In the genomic region with DNA sequence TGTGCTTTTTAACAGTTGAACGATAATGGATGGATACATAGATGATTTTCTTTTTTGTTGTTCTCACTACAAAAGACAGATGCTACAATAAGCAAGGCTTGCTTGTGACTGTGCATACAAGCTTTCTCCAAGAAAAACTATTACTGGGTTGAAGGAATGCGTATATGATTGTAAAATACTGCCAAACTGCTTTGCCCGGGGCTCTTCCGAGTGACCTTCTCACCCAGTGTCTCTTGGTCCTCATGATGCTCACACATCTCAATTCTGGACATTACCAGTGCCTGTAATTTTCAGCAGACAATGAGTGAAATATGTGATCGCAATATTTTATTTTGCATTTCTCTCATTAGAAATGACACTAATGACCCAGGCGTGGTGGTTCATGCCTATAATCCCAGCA, we compare ENCODE assay signal across 25 cellular contexts.
"Had no signal": no experiment of that assay in that cellular context is flagged by ENCODE, and none has a peak within 500 bp of the region (broad histone marks: within the 10 kb centered on the region; RNA-seq: fewer than 3 reads in every experiment).

No MANE protein-coding gene starts in this region.

- H3K4me3 Mint-ChIP-seq: activated CD4-positive, alpha-beta memory T cell treated with anti-CD3 and anti-CD28 coated beads for 36 hours; activated T-cell treated with anti-CD3 and anti-CD28 coated beads, Interleukin-2, amount 50 U/mL, for 24 hours; activated T-helper 17 cell treated with anti-CD3 and anti-CD28 coated beads, Interleukin-2, amount 50 U/mL, for 72 hours; neural progenitor cell; T-helper 1 cell treated with Interleukin-12 subunit alpha and Interleukin-12 subunit beta and Interleukin-4 antibody, amounts not matched to agents 30 μg/mL and 1 μg/mL, for 36 hours had no signal

- H3K27ac Mint-ChIP-seq: activated CD4-positive, alpha-beta memory T cell treated with anti-CD3 and anti-CD28 coated beads for 36 hours; activated T-cell treated with anti-CD3 and anti-CD28 coated beads, Interleukin-2, amount 50 U/mL, for 24 hours; neural progenitor cell; T-helper 1 cell treated with Interleukin-12 subunit alpha and Interleukin-12 subunit beta and Interleukin-4 antibody, amounts not matched to agents 30 μg/mL and 1 μg/mL, for 36 hours had no signal

- H3K27me3 ChIP-seq: breast epithelium, left lung, neural progenitor cell, right atrium auricular region, tibial nerve had no signal

- H3K9me3 Mint-ChIP-seq: activated CD4-positive, alpha-beta memory T cell treated with anti-CD3 and anti-CD28 coated beads for 36 hours; activated T-helper 17 cell treated with anti-CD3 and anti-CD28 coated beads, Interleukin-2, amount 50 U/mL, for 72 hours; T-helper 1 cell treated with Interleukin-12 subunit alpha and Interleukin-12 subunit beta and Interleukin-4 antibody, amounts not matched to agents 30 μg/mL and 1 μg/mL, for 36 hours had no signal

- ATAC-seq: activated CD4-positive, CD25-positive, alpha-beta regulatory T cell treated with anti-CD3 and anti-CD28 coated beads, Interleukin-2, amount 50 U/mL, for 24 hours; activated T-helper 17 cell treated with anti-CD3 and anti-CD28 coated beads, Interleukin-2, amount 50 U/mL, for 72 hours; foreskin keratinocyte; heart right ventricle; left lung; lower lobe of right lung; mucosa of descending colon had no signal

- H3K36me3 Mint-ChIP-seq: neural progenitor cell had no signal

- DNase-seq: activated CD4-positive, alpha-beta memory T cell treated with anti-CD3 and anti-CD28 coated beads for 36 hours; activated CD4-positive, alpha-beta T cell treated with anti-CD3 and anti-CD28 coated beads for 48 hours; activated CD8-positive, alpha-beta memory T cell treated with anti-CD3 and anti-CD28 coated beads, Interleukin-2, amount 50 U/mL, for 48 hours; activated gamma-delta T cell treated with Interleukin-2 at 50 U/mL for 16 hours; activated naive CD4-positive, alpha-beta T cell treated with anti-CD3 and anti-CD28 coated beads, Interleukin-2, amount 50 U/mL, for 16 hours; central memory CD4-positive, alpha-beta T cell; foreskin keratinocyte; heart right ventricle; left lung; lower lobe of right lung; mesendoderm; mucosa of descending colon; stimulated activated CD4-positive, alpha-beta T cell treated with anti-CD3 and anti-CD28 coated beads, Interleukin-15, amount 100 ng/mL, for 24 hours; stimulated activated CD4-positive, alpha-beta T cell treated with anti-CD3 and anti-CD28 coated beads, Interleukin-2, amount 100 ng/mL, for 24 hours; stimulated activated naive CD4-positive, alpha-beta T cell treated with Interleukin-2 at 50 U/mL for 16 hours; T-helper 9 cell had no signal

- H3K9me3 ChIP-seq: breast epithelium, heart right ventricle, left lung, lower lobe of right lung, mucosa of descending colon, right atrium auricular region, tibial nerve had no signal

- H3K27me3 Mint-ChIP-seq: activated CD4-positive, alpha-beta memory T cell treated with anti-CD3 and anti-CD28 coated beads for 36 hours; activated T-cell treated with anti-CD3 and anti-CD28 coated beads, Interleukin-2, amount 50 U/mL, for 24 hours; activated T-helper 17 cell treated with anti-CD3 and anti-CD28 coated beads, Interleukin-2, amount 50 U/mL, for 72 hours had no signal

- H3K27ac ChIP-seq: breast epithelium, foreskin keratinocyte, heart right ventricle, left lung, lower lobe of right lung, neural progenitor cell, right atrium auricular region, tibial nerve, VCaP had no signal
